Comparison of ENCODE assay signal across 1 cellular context in the genomic region with DNA sequence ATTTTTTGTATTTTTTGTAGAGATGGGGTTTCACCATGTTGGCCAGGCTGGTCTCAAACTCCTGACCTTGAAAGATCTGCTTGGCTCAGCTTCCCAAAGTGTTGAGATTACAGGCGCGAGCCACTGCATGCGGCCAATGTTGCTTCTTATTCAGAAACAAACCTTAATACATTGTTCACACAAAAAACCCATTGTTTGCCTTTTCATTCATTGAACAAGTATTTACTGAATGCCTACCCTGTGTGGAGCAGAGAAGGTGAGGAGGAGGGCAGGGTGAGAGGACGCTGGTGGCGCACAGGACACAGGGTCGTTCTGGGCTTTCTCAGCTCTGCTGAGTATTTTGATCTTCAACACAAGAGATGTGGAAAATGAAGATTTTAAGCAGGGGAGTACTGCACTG.
TF ChIP-seq lines count a peak whose summit lies in the region.

No MANE protein-coding gene starts in this region.

TF ChIP-seq in GM12891, 5 proteins besides CTCF, POLR2A, EP300 and RAD21 (continued from another document):
- no peak for TF ChIP-seq SPI1 (IDR thresholded peaks at IDR 0.05; ENCODE audit: low read depth, low read length)
- no peak for TF ChIP-seq POU2F2 (IDR thresholded peaks at IDR 0.05; ENCODE audit: low read depth, low read length)
- TF ChIP-seq POLR2AphosphoS5 (IDR thresholded peaks at IDR 0.05; ENCODE audit: low read depth, low read length): no peak
- TF ChIP-seq TAF1 (IDR thresholded peaks at IDR 0.05; ENCODE audit: low read depth, low read length): no peak
